Comparison of ENCODE assay signal across 8 cellular contexts in the genomic region with DNA sequence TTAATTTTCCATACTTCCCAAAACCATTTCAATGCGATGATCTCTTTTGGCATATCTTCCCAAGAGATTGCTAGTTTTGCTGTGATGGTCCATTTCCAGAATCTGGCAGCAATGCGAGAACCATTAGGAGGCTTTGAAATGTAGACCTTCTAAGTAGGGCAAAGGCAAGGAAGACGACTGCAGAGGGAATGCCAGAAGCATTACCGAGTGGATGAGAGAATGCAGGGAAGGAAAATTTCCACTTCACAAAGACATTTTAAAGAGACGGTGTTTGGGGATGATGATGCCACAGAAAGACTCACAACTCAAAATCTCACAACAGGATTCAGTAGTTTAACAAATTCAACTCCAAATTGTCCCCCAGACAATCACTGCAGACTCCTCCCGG. TPM values are rescaled to one million over a fixed set of nuclear protein-coding genes. Genes with fewer than 3 reads are reported as not detected.
DNase-seq lines count a peak whose midpoint lies in the region; ATAC-seq and TF ChIP-seq lines count a peak whose summit lies in the region.

No MANE protein-coding gene starts in this region.

- H3K4me1 ChIP-seq in BE2C = 0 out of 2 replicates have a peak, but pooled peaks cover 5% of the 10 kb centered on the region
- peaks cover 20% of the 10 kb centered on the region for H3K4me1 ChIP-seq in Loucy (ENCODE audit: insufficient read depth, low read length, poor library complexity, severe bottlenecking)
- peaks cover 4 to 20% of the 10 kb centered on the region in 2 donors for H3K4me1 ChIP-seq in muscle layer of duodenum (ENCODE audit: control insufficient read depth in 1 of 2, insufficient read depth in 2 of 2, low read length in 2 of 2)

- no peak overlapping the region for H3K9ac ChIP-seq in Loucy (ENCODE audit: low read depth, low read length, poor library complexity, severe bottlenecking)

- H3K4me3 ChIP-seq in BE2C (ENCODE audit: low read depth, low read length) (peak overlapping the region; percentile 87), Loucy (ENCODE audit: low read length, poor library complexity, severe bottlenecking) (peak overlapping the region; percentile 81), muscle layer of duodenum (ENCODE audit: low read depth in 1 of 2, low read length in 2 of 2) (peak overlapping the region; percentile 83 to 84)

- TF ChIP-seq CTCF in BE2C (IDR thresholded peaks at IDR 0.05; ENCODE audit: low read depth, low read length) = no peak
- no peak for TF ChIP-seq CTCF in Loucy (conservative IDR thresholded peaks at IDR 0.05; ENCODE audit: low read length)

- H3K36me3 ChIP-seq in BE2C (no peaks in the 10 kb centered on the region), Loucy (ENCODE audit: insufficient read depth, low read length) (no peaks in the 10 kb centered on the region), muscle layer of duodenum (ENCODE audit: control insufficient read depth in 1 of 2, insufficient read depth in 2 of 2, low read length in 2 of 2) (peaks cover 0 to 7% of the 10 kb centered on the region in 2 donors)

- peak overlapping the region; percentile 47 for H3K27ac ChIP-seq in muscle layer of duodenum (ENCODE audit: low read length)

- H3K79me2 ChIP-seq in Loucy (ENCODE audit: insufficient read depth, low read length) = no peaks in the 10 kb centered on the region

- peak overlapping the region; percentile 82 for H3K4me2 ChIP-seq in Loucy (ENCODE audit: low read depth, low read length, poor library complexity, severe bottlenecking)

- no peak for ATAC-seq in GM18907 (IDR thresholded peaks at IDR 0.05; ENCODE audit: unreplicated experiment)

- H3K9me2 ChIP-seq in Loucy (replicated peaks; ENCODE audit: low read depth, low read length) = no peaks in the 10 kb centered on the region

- H2AFZ ChIP-seq in Loucy (ENCODE audit: low read length) = peak overlapping the region; percentile 97

- no peaks in the 10 kb centered on the region for H4K20me1 ChIP-seq in Loucy (ENCODE audit: insufficient read depth, low read length, poor library complexity, severe bottlenecking)

- DNase-seq in BE2C (no peak), DMS153 (lab: John Stamatoyannopoulos, UW) (no peak)
- DNase-seq in activated effector memory CD4-positive, alpha-beta T cell treated with anti-CD3 and anti-CD28 coated beads, Interleukin-2, amount 50 U/mL, for 16 hours = no peak
- no peak for DNase-seq in stimulated activated naive CD4-positive, alpha-beta T cell treated with Interleukin-2 at 50 U/mL for 16 hours (lab: John Stamatoyannopoulos, UW)

- peaks cover 24% of the 10 kb centered on the region for H3K4me1 Mint-ChIP-seq in dendritic cell treated with granulocyte-macrophage colony-stimulating factor and Interleukin-4, amounts not matched to agents 40 ng/mL and 50 ng/mL, for 4 days (ENCODE audit: low read depth)

- H3K9me3 ChIP-seq in BE2C (no peaks in the 10 kb centered on the region), Loucy (ENCODE audit: insufficient read depth, low read depth, low read length) (no peaks in the 10 kb centered on the region), muscle layer of duodenum (ENCODE audit: control insufficient read depth in 1 of 2, low read length in 2 of 2) (no peaks in the 10 kb centered on the region)

- H3K4me3 Mint-ChIP-seq in dendritic cell treated with granulocyte-macrophage colony-stimulating factor and Interleukin-4, amounts not matched to agents 40 ng/mL and 50 ng/mL, for 4 days = peak overlapping the region; percentile 91

- intact Hi-C loops in dendritic cell treated with granulocyte-macrophage colony-stimulating factor and Interleukin-4, amounts not matched to agents 40 ng/mL and 50 ng/mL, for 4 days (cut with micrococcal nuclease) = no loop called here

- no peaks in the 10 kb centered on the region for H3K9me3 Mint-ChIP-seq in dendritic cell treated with granulocyte-macrophage colony-stimulating factor and Interleukin-4, amounts not matched to agents 40 ng/mL and 50 ng/mL, for 4 days

- H3K27ac Mint-ChIP-seq in dendritic cell treated with granulocyte-macrophage colony-stimulating factor and Interleukin-4, amounts not matched to agents 40 ng/mL and 50 ng/mL, for 4 days = no peak overlapping the region

- peaks cover 6% of the 10 kb centered on the region for H3K36me3 Mint-ChIP-seq in dendritic cell treated with granulocyte-macrophage colony-stimulating factor and Interleukin-4, amounts not matched to agents 40 ng/mL and 50 ng/mL, for 4 days (ENCODE audit: low read depth)

- H3K27me3 Mint-ChIP-seq in dendritic cell treated with granulocyte-macrophage colony-stimulating factor and Interleukin-4, amounts not matched to agents 40 ng/mL and 50 ng/mL, for 4 days = peaks cover 8% of the 10 kb centered on the region

- no peaks in the 10 kb centered on the region for H3F3A ChIP-seq in Loucy (ENCODE audit: low read depth)

- H3K27me3 ChIP-seq in BE2C (no peaks in the 10 kb centered on the region), Loucy (ENCODE audit: insufficient read depth, low read length, poor library complexity, severe bottlenecking) (no peaks in the 10 kb centered on the region), muscle layer of duodenum (ENCODE audit: low read depth, low read length) (no peaks in the 10 kb centered on the region)

RNA-seq across cellular contexts. Expression of gene CEP126, which starts 0.5 kb away (rescaled TPM):
- 0.43 TPM for polyA plus RNA-seq in BE2C (2012; ENCODE audit: insufficient read depth, insufficient read length, low read depth)

RNA-seq across cellular contexts. Expression of gene ANGPTL5, which starts 2.0 kb away (rescaled TPM):
- not detected for polyA plus RNA-seq in BE2C (2012; ENCODE audit: insufficient read depth, insufficient read length, low read depth)
